12 cellular contexts compared by ENCODE assay signal in genomic region chr9:38671748-38672147, GRCh38. TPM values are rescaled to one million over a fixed set of nuclear protein-coding genes. Genes with fewer than 3 reads are reported as not detected.
DNase-seq lines count a peak whose midpoint lies in the region; ATAC-seq, FAIRE-seq and TF ChIP-seq lines count a peak whose summit lies in the region.
"Had no signal": no experiment of that assay in that cellular context is flagged by ENCODE, and none has a peak within 500 bp of the region (broad histone marks: within the 10 kb centered on the region; RNA-seq: fewer than 3 reads in every experiment).

No MANE protein-coding gene starts in this region.

- no peaks in the 10 kb centered on the region for H3K36me3 ChIP-seq in HUES48 (ENCODE audit: control insufficient read depth, insufficient read depth, low read length)
- H3K36me3 ChIP-seq in endodermal cell (ENCODE audit: control insufficient read depth, insufficient read depth, low read length) = no peaks in the 10 kb centered on the region
- no peaks in the 10 kb centered on the region for H3K36me3 ChIP-seq in CD8-positive, alpha-beta memory T cell (ENCODE audit: insufficient read depth, low read length)
- H3K36me3 ChIP-seq: neutrophil had no signal

- H3K4me1 ChIP-seq in A549 = peaks cover 18% of the 10 kb centered on the region
- H3K4me1 ChIP-seq in HUES48 (ENCODE audit: control insufficient read depth, insufficient read depth, low read length) = peaks cover 14% of the 10 kb centered on the region
- no peaks in the 10 kb centered on the region for H3K4me1 ChIP-seq in endodermal cell (ENCODE audit: control insufficient read depth, insufficient read depth, low read length)
- peaks cover 6% of the 10 kb centered on the region for H3K4me1 ChIP-seq in CD8-positive, alpha-beta memory T cell (ENCODE audit: insufficient read depth, low read length)

- POLR2A ChIA-PET in A549 (lab: Yijun Ruan, JAX) = interaction anchor here (0.6 kb wide), 1 partner anchor 50 kb away, joined by 3 read pairs; no protein-coding TSS in a partner anchor
- POLR2A ChIA-PET in CD8-positive, alpha-beta memory T cell (lab: Charles Lee) = no interaction called here

- peaks cover 5% of the 10 kb centered on the region for H3K27me3 Mint-ChIP-seq in endodermal cell (ENCODE audit: insufficient read depth)
- H3K27me3 Mint-ChIP-seq in CD8-positive, alpha-beta memory T cell = peaks cover 3 to 15% of the 10 kb centered on the region in 2 donors

- H3K27me3 ChIP-seq in HUES48 (ENCODE audit: control insufficient read depth, insufficient read depth, low read length) (no peaks in the 10 kb centered on the region), endodermal cell (ENCODE audit: control insufficient read depth, insufficient read depth, low read length, poor library complexity, severe bottlenecking) (no peaks in the 10 kb centered on the region)
- H3K27me3 ChIP-seq in CD8-positive, alpha-beta memory T cell (ENCODE audit: insufficient read depth, low read length, poor library complexity, severe bottlenecking) = no peaks in the 10 kb centered on the region
- H3K27me3 ChIP-seq: neutrophil had no signal

- CTCF ChIA-PET in A549 (lab: Yijun Ruan, JAX) = interaction anchor here (0.6 to 2.7 kb wide), 13 partner anchors 8 to 62 kb away, joined by 3 to 22 read pairs (median 5); partner anchors contain the start of gene ANKRD18A
- CTCF ChIA-PET in CD8-positive, alpha-beta memory T cell (lab: Charles Lee) = no interaction called here

- no peak overlapping the region for H3K27ac Mint-ChIP-seq in endodermal cell
- H3K27ac Mint-ChIP-seq in CD8-positive, alpha-beta memory T cell = no peak overlapping the region
- H3K27ac Mint-ChIP-seq: stimulated activated naive CD8-positive, alpha-beta T cell treated with anti-CD3 and anti-CD28 coated beads, Interleukin-15, Interleukin-2, amounts not matched to agents 100 ng/mL and 50 ng/mL, for 24 hours had no signal

- DNase-seq in A549 (ENCODE audit: low read depth in 1 of 2, low spot score in 1 of 2) = no peak
- DNase-seq in endodermal cell = peak; percentile 55
- no peak for DNase-seq in CD8-positive, alpha-beta memory T cell
- DNase-seq in RKO (ENCODE audit: low spot score) = no peak

- peak overlapping the region; percentile 73 to 75 for H3K27ac ChIP-seq in A549
- peak overlapping the region; percentile 78 for H3K27ac ChIP-seq in HUES48 (ENCODE audit: low read depth, low read length)
- H3K27ac ChIP-seq in endodermal cell (ENCODE audit: low read depth, low read length) = no peak overlapping the region
- no peak overlapping the region for H3K27ac ChIP-seq in CD8-positive, alpha-beta memory T cell (ENCODE audit: low read depth, low read length)
- H3K27ac ChIP-seq: neutrophil, SK-N-MC had no signal

- peaks cover 10% of the 10 kb centered on the region for H3K4me1 Mint-ChIP-seq in endodermal cell
- H3K4me1 Mint-ChIP-seq in CD8-positive, alpha-beta memory T cell = peaks cover 0 to 10% (median 3%) of the 10 kb centered on the region in 3 donors

- no peak for TF ChIP-seq POLR2A in A549 (IDR thresholded peaks at IDR 0.05; ENCODE audit: low read length)

- TF ChIP-seq CTCF in A549 (IDR thresholded peaks at IDR 0.05) (no peak), endodermal cell (conservative IDR thresholded peaks at IDR 0.05) (no peak)

- H3K9me3 ChIP-seq in A549 (no peaks in the 10 kb centered on the region), HUES48 (ENCODE audit: control insufficient read depth, insufficient read depth, low read length) (no peaks in the 10 kb centered on the region), endodermal cell (ENCODE audit: control insufficient read depth, low read length) (no peaks in the 10 kb centered on the region)
- no peaks in the 10 kb centered on the region for H3K9me3 ChIP-seq in CD8-positive, alpha-beta memory T cell (ENCODE audit: low read length)
- H3K9me3 ChIP-seq: neutrophil had no signal

- peaks cover 1% of the 10 kb centered on the region for H3K9me3 Mint-ChIP-seq in endodermal cell
- no peaks in the 10 kb centered on the region for H3K9me3 Mint-ChIP-seq in CD8-positive, alpha-beta memory T cell
- H3K9me3 Mint-ChIP-seq: stimulated activated naive CD8-positive, alpha-beta T cell treated with anti-CD3 and anti-CD28 coated beads, Interleukin-15, Interleukin-2, amounts not matched to agents 100 ng/mL and 50 ng/mL, for 24 hours had no signal

- no peak for TF ChIP-seq RAD21 in A549 (conservative IDR thresholded peaks at IDR 0.05 in 1 of 2, IDR thresholded peaks at IDR 0.05 in 1 of 2)

- WGBS in A549 (ENCODE audit: missing lambda C conversion rate) = 66% methylated on average over 5 of the region's 5 CpGs
- 86 to 92% methylated on average over 4 to 5 of the region's 5 CpGs for WGBS in endodermal cell (ENCODE audit: insufficient coverage in 1 of 2, insufficient read length in 1 of 2), 2 experiments

- H3K9ac ChIP-seq in HUES48 (ENCODE audit: low read depth, low read length) (no peak overlapping the region), endodermal cell (ENCODE audit: extremely low read depth, low read length, poor library complexity, severe bottlenecking) (no peak overlapping the region)

- no peak for FAIRE-seq in A549 (lab: Jason Lieb, UNC)

- no peak for ATAC-seq in A549
- ATAC-seq in GM18907 (IDR thresholded peaks at IDR 0.05; ENCODE audit: unreplicated experiment) = peak; percentile 51
- ATAC-seq in GM18498 (IDR thresholded peaks at IDR 0.05; ENCODE audit: unreplicated experiment) = no peak
- no peak for ATAC-seq in GM21447 (IDR thresholded peaks at IDR 0.05; ENCODE audit: unreplicated experiment)

- peak overlapping the region; percentile 70 for H3K4me2 ChIP-seq in A549

- peak overlapping the region; percentile 44 for H3K4me3 Mint-ChIP-seq in endodermal cell
- H3K4me3 Mint-ChIP-seq in CD8-positive, alpha-beta memory T cell = no peak overlapping the region
- H3K4me3 Mint-ChIP-seq: stimulated activated naive CD8-positive, alpha-beta T cell treated with anti-CD3 and anti-CD28 coated beads, Interleukin-15, Interleukin-2, amounts not matched to agents 100 ng/mL and 50 ng/mL, for 24 hours had no signal

- H3K4me3 ChIP-seq in A549 = peak overlapping the region; percentile 28; the same call in 2 of the 3 replicates
- no peak overlapping the region for H3K4me3 ChIP-seq in HUES48 (ENCODE audit: low read depth, low read length)
- no peak overlapping the region for H3K4me3 ChIP-seq in endodermal cell (ENCODE audit: low read length)
- no peak overlapping the region for H3K4me3 ChIP-seq in CD8-positive, alpha-beta memory T cell (ENCODE audit: low read length)
- H3K4me3 ChIP-seq: SK-N-MC had no signal

- no peak for TF ChIP-seq EP300 in A549 (IDR thresholded peaks at IDR 0.05)

- no peaks in the 10 kb centered on the region for H3K36me3 Mint-ChIP-seq in endodermal cell (ENCODE audit: low read depth)
- H3K36me3 Mint-ChIP-seq in CD8-positive, alpha-beta memory T cell = no peaks in the 10 kb centered on the region

TF ChIP-seq in A549, 52 proteins besides CTCF, POLR2A, EP300 and RAD21:
- TF ChIP-seq USF2 (IDR thresholded peaks at IDR 0.05) (no peak), NR3C1 (IDR thresholded peaks at IDR 0.05) (no peak), TFCP2L1 (CRISPR knock-in tag; IDR thresholded peaks at IDR 0.05) (no peak), SMC3 (IDR thresholded peaks at IDR 0.05) (no peak), HOXB13 (CRISPR knock-in tag; IDR thresholded peaks at IDR 0.05; ENCODE audit: low read depth) (no peak)

RNA-seq across cellular contexts. Expression of gene FAM240B, which starts 48.2 kb away (rescaled TPM):
- polyA plus RNA-seq in A549 (2011; rRNA removed) (not detected in 2 replicates), A549 (2017; fragmentation: RNase III; extraction: RNeasy Plus Mini Kit Qiagen cat#74134 plus additional on column Dnase treatment) (not detected in 3 replicates)
- not detected in 2 replicates for polyA plus RNA-seq in A549 (2012; cell fraction: cytosol; rRNA removed)
- polyA plus RNA-seq in A549 (2012; cell fraction: nucleus; rRNA removed) = not detected in 2 replicates
- not detected in 2 replicates for polyA minus RNA-seq in A549 (2011; rRNA and poly(A)+ RNA removed)
- total RNA-seq in endodermal cell = not detected
- polyA plus RNA-seq in endodermal cell (2013, experiment 1 of 2) = not detected
- polyA plus RNA-seq in endodermal cell (2013, experiment 2 of 2) = not detected
- total RNA-seq in CD8-positive, alpha-beta memory T cell = not detected
- not detected for polyA plus RNA-seq in CD8-positive, alpha-beta memory T cell
- total RNA-seq: IMR-90 had no signal
- polyA plus RNA-seq: IMR-90 had no signal

RNA-seq across cellular contexts. Expression of gene ANKRD18A, which starts 51.4 kb away (rescaled TPM):
- polyA plus RNA-seq in A549 (2011; rRNA removed) (15.9 and 20.7 TPM in 2 replicates), A549 (2017; fragmentation: RNase III; extraction: RNeasy Plus Mini Kit Qiagen cat#74134 plus additional on column Dnase treatment) (4.0 to 4.9 TPM (median 4.2 TPM) in 3 replicates)
- polyA plus RNA-seq in A549 (2012; cell fraction: cytosol; rRNA removed) = 3.3 and 4.2 TPM in 2 replicates
- polyA plus RNA-seq in A549 (2012; cell fraction: nucleus; rRNA removed) = 3.0 and 7.7 TPM in 2 replicates
- 18.1 and 20.3 TPM in 2 replicates for polyA minus RNA-seq in A549 (2011; rRNA and poly(A)+ RNA removed)
- 1 to 10 TPM; 5.3 to 8.0 TPM for total RNA-seq in endodermal cell
- 6.3 TPM for polyA plus RNA-seq in endodermal cell (2013, experiment 1 of 2)
- polyA plus RNA-seq in endodermal cell (2013, experiment 2 of 2) = 4.0 TPM
- total RNA-seq in CD8-positive, alpha-beta memory T cell = 1 to 10 TPM in 1 of 2 experiments, under 1 TPM in 1; 0.79 to 2.1 TPM
- 0.49 TPM for polyA plus RNA-seq in CD8-positive, alpha-beta memory T cell
- total RNA-seq: IMR-90 had no signal
- polyA plus RNA-seq: IMR-90 had no signal

Comparison
In these comparisons a context has a peak if more than half of its experiments do, and no peak if none do; other contexts are left out.
1. H3K27ac ChIP-seq: peak in A549 (2 of 2) and HUES48 (single experiment); none in endodermal cell (single experiment) and CD8-positive, alpha-beta memory T cell (single experiment).